In the genomic region with DNA sequence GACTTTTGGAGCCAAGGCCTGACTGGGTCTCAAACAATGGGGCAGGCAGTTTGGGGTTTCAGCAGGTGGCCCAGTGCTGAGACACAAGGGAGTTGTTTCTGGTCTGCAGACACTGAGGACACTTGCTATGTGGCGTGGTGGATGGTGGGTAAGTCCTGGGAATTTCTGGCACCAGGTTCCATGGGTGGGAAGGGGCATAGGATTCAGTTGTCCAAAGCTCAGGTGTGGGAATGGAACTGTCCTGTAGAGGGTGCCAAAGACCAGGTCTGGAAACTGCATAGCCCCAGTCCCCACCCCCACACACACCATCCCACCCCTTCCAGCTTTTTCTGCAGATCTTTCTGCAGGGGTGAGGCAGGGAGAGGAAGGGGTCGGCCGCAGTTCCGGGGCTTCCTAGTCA, we compare ENCODE assay signal across 1 cellular context.
A peak's percentile ranks its signal among the peaks of the same experiment; 100 is the strongest.
TF ChIP-seq lines count a peak whose summit lies in the region.

No MANE protein-coding gene starts in this region.

TF ChIP-seq in HepG2, 621 proteins besides CTCF, POLR2A, EP300 and RAD21:
- 0 out of 2 replicates have a peak, but pooled peaks have one; percentile 25 for TF ChIP-seq STAG1 (CRISPR knock-in tag; IDR thresholded peaks at IDR 0.05)
